In the genomic region with DNA sequence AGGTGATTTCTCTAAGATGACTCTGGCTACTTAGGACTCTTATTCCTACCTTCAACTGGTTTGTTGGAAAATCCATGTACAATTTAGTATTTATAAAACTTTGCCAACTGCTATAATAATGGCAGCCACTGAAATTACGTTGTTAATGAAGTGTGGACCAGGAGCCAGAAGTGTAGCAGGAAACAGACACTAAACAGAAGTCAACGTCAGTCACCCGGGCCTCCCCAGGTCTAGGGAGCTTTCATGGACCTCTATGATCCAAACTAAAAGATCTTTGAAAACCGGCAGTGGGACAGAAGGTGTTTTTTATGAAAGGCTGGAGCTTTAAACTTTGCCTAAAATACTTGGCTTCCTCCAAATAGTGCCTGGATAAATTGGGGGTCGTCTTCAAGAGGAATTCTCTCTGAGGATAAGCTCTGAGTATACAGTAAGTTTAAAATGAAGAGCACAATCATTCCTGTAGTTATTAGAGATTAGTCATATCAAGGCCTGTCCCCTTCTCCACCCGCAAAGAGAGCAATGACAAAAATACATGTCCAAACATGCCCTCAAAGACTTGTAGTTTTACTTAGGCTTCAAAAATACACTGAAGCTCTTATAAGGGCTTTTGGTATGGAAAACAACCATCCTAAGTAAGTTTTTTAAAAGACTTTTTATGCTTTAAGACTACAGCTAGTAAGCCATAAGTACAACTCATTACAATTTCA, we compare ENCODE assay signal across 8 cellular contexts. TPM values are rescaled to one million over a fixed set of nuclear protein-coding genes. Genes with fewer than 3 reads are reported as not detected.
DNase-seq lines count a peak whose midpoint lies in the region; ATAC-seq, FAIRE-seq and TF ChIP-seq lines count a peak whose summit lies in the region.

No MANE protein-coding gene starts in this region.

- BruUV-seq in HepG2 (replicated peaks; lab: Mats Ljungman, UMichigan): no TSS peak

- H3K4me1 ChIP-seq in HepG2 (ENCODE audit: insufficient read depth, low read length) (peaks cover 40% of the 10 kb centered on the region), right lobe of liver (peaks cover 0 to 40% (median 15%) of the 10 kb centered on the region in 4 donors), prostate gland (replicated peaks) (no peaks in the 10 kb centered on the region)

- in situ Hi-C loops in HepG2 (cut with HindIII; ENCODE audit: extremely low pct_ligation_motif_present, low pct_unique_long_range_greater_than_20kb): no loop called here

- intact Hi-C loops in HepG2 (cut with micrococcal nuclease; ENCODE audit: unreplicated experiment) (loop anchor here (5.0 kb wide), 1 partner anchor 62 kb away; no protein-coding TSS in a partner anchor), right lobe of liver (cut with DNase I) (no loop called here), prostate gland (cut with DNase I) (no loop called here)

- ATAC-seq in HepG2 (no peak), right lobe of liver (no peak), GM21737 (IDR thresholded peaks at IDR 0.05; ENCODE audit: unreplicated experiment) (no peak)

- H3K4me3 ChIP-seq in HepG2 (replicated peaks in 1 of 3; ENCODE audit: insufficient read depth in 1 of 3, low read depth in 2 of 3, low read length in 3 of 3): no peak overlapping the region
- no peak overlapping the region for H3K4me3 ChIP-seq in right lobe of liver
- H3K4me3 ChIP-seq in fibroblast of villous mesenchyme (ENCODE audit: low read depth, low read length): no peak overlapping the region
- H3K4me3 ChIP-seq in prostate gland: no peak overlapping the region

- no peak for TF ChIP-seq RAD21 in HepG2 (CRISPR knock-in tag; IDR thresholded peaks at IDR 0.05)

- WGBS in HepG2 (ENCODE audit: low lambda C conversion rate): 95% methylated on average over 6 of the region's 6 CpGs
- WGBS in right lobe of liver (ENCODE audit: insufficient coverage, low coverage, low lambda C conversion rate, missing lambda C conversion rate): 78% methylated on average over 6 of the region's 6 CpGs
- 52% methylated on average over 6 of the region's 6 CpGs for WGBS in prostate gland

- H3K9me3 ChIP-seq in HepG2 (ENCODE audit: low read length): no peaks in the 10 kb centered on the region
- no peaks in the 10 kb centered on the region for H3K9me3 ChIP-seq in right lobe of liver
- no peaks in the 10 kb centered on the region for H3K9me3 ChIP-seq in prostate gland

- DNase-seq in HepG2 (ENCODE audit: low spot score) (no peak), right lobe of liver (no peak), NCI-H82 (lab: John Stamatoyannopoulos, UW) (peak; percentile 65), fibroblast of villous mesenchyme (ENCODE audit: low read depth) (peak; percentile 56), prostate gland (ENCODE audit: low spot score) (no peak), T-helper 9 cell (no peak)
- DNase-seq in activated CD8-positive, alpha-beta memory T cell treated with anti-CD3 and anti-CD28 coated beads for 24 hours: no peak

- POLR2A ChIA-PET in HepG2 (lab: Yijun Ruan, JAX): interaction anchor here (1.0 to 2.3 kb wide), 5 partner anchors 10 to 34 kb away, joined by 3 to 13 read pairs (median 4); a partner anchor contains a TSS

- H2AFZ ChIP-seq in HepG2 (ENCODE audit: low read length): no peak overlapping the region

- H4K20me1 ChIP-seq in HepG2 (ENCODE audit: insufficient read depth, low read length): peaks cover 13% of the 10 kb centered on the region; the same call in 1 of the 2 replicates

- H3K27ac ChIP-seq in HepG2 (ENCODE audit: extremely low read length, insufficient read depth, low read length) (peak overlapping the region; percentile 33), right lobe of liver (no peak overlapping the region), prostate gland (peak overlapping the region in 1 of 2 donors; percentile 33)

- TF ChIP-seq POLR2A in HepG2 (IDR thresholded peaks at IDR 0.05; ENCODE audit: insufficient read depth in 1 of 2, low read depth in 2 of 2, low read length in 2 of 2): no peak
- TF ChIP-seq POLR2A in right lobe of liver (IDR thresholded peaks at IDR 0.05): no peak
- TF ChIP-seq POLR2A in prostate gland (IDR thresholded peaks at IDR 0.05): no peak

- CTCF ChIA-PET in HepG2 (lab: Yijun Ruan, JAX; ENCODE audit: low intra/inter-chr PET ratio, low total read pairs): no interaction called here

- H3K9ac ChIP-seq in HepG2 (ENCODE audit: insufficient read depth, low read depth, low read length): no peak overlapping the region

- no peak for FAIRE-seq in HepG2 (lab: Jason Lieb, UNC)

- H3K27me3 ChIP-seq in HepG2 (ENCODE audit: control insufficient read depth in 1 of 2, insufficient read depth in 2 of 2, low read length in 2 of 2) (no peaks in the 10 kb centered on the region), right lobe of liver (no peaks in the 10 kb centered on the region), prostate gland (replicated peaks; ENCODE audit: insufficient read depth) (no peaks in the 10 kb centered on the region)

- no peak for TF ChIP-seq CTCF in HepG2 (CRISPR knock-in tag; IDR thresholded peaks at IDR 0.05)
- no peak for TF ChIP-seq CTCF in right lobe of liver (IDR thresholded peaks at IDR 0.05)
- no peak for TF ChIP-seq CTCF in fibroblast of villous mesenchyme (IDR thresholded peaks at IDR 0.05; ENCODE audit: insufficient read depth, low read depth, low read length)
- no peak for TF ChIP-seq CTCF in prostate gland (IDR thresholded peaks at IDR 0.05)

- TF ChIP-seq EP300 in HepG2 (IDR thresholded peaks at IDR 0.05; ENCODE audit: low read depth in 2 of 2, low read length in 2 of 2): no peak
- TF ChIP-seq EP300 in HepG2 (CRISPR knock-in tag; IDR thresholded peaks at IDR 0.05; ENCODE audit: borderline replicate concordance): no peak

- H3K79me2 ChIP-seq in HepG2 (ENCODE audit: insufficient read depth, low read length): peaks cover 67% of the 10 kb centered on the region

- H3K4me2 ChIP-seq in HepG2 (ENCODE audit: low read depth, low read length): no peak overlapping the region

- H3K36me3 ChIP-seq in HepG2 (replicated peaks in 1 of 2; ENCODE audit: control insufficient read depth in 1 of 2, insufficient read depth in 2 of 2, low read length in 2 of 2) (peaks cover 19 to 32% of the 10 kb centered on the region in 2 experiments), right lobe of liver (peaks cover 0 to 15% (median 8%) of the 10 kb centered on the region in 4 donors), prostate gland (no peaks in the 10 kb centered on the region)

RNA-seq across cellular contexts. Expression of a gene that starts 34.6 kb away (rescaled TPM):
- total RNA-seq in HepG2 (2016; rRNA removed; fragmentation: Illumina TruSeq; extraction: Trizol): 19.3 and 26.1 TPM in 2 replicates
- 5.0 and 5.9 TPM in 2 replicates for total RNA-seq in HepG2 (2016; cell fraction: cytosol; rRNA removed; fragmentation: Illumina TruSeq; extraction: Trizol; ENCODE audit: low read depth)
- 19.9 and 24.5 TPM in 2 replicates for total RNA-seq in HepG2 (2016; cell fraction: insoluble cytoplasmic fraction; rRNA removed; fragmentation: Illumina TruSeq; extraction: Trizol)
- total RNA-seq in HepG2 (2016; cell fraction: membrane; rRNA removed; fragmentation: Illumina TruSeq; extraction: Trizol): 16.0 and 17.0 TPM in 2 replicates
- total RNA-seq in HepG2 (2016; cell fraction: nucleus; rRNA removed; fragmentation: Illumina TruSeq; extraction: Trizol): 14.7 and 15.1 TPM in 2 replicates
- 5.0 and 6.3 TPM in 2 replicates for polyA plus RNA-seq in HepG2 (2011; rRNA removed)
- 3.9 and 4.7 TPM in 2 replicates for polyA plus RNA-seq in HepG2 (2011; cell fraction: cytosol; rRNA removed)
- polyA plus RNA-seq in HepG2 (2011; cell fraction: nucleus; rRNA removed): 12.3 and 12.9 TPM in 2 replicates
- 5.8 and 5.9 TPM in 2 replicates for polyA plus RNA-seq in HepG2 (2012)
- polyA plus RNA-seq in HepG2 (2016; cell fraction: cytosol; fragmentation: Illumina TruSeq; extraction: Trizol; ENCODE audit: low read depth): 0.90 and 1.3 TPM in 2 replicates
- 10.0 and 11.9 TPM in 2 replicates for polyA plus RNA-seq in HepG2 (2016; cell fraction: insoluble cytoplasmic fraction; fragmentation: Illumina TruSeq; extraction: Trizol; ENCODE audit: low read depth)
- 4.5 and 5.0 TPM in 2 replicates for polyA plus RNA-seq in HepG2 (2016; cell fraction: membrane; fragmentation: Illumina TruSeq; extraction: Trizol; ENCODE audit: low read depth)
- polyA plus RNA-seq in HepG2 (2016; cell fraction: nucleus; fragmentation: Illumina TruSeq; extraction: Trizol; ENCODE audit: insufficient read depth, low read depth): 19.3 and 20.7 TPM in 2 replicates
- polyA minus RNA-seq in HepG2 (2011; rRNA and poly(A)+ RNA removed; ENCODE audit: low replicate concordance): 4.9 and 13.7 TPM in 2 replicates
- 9.6 and 11.5 TPM in 2 replicates for polyA minus RNA-seq in HepG2 (2011; cell fraction: cytosol; rRNA and poly(A)+ RNA removed)
- 39.1 and 40.5 TPM in 2 replicates for polyA minus RNA-seq in HepG2 (2011; cell fraction: nucleus; rRNA and poly(A)+ RNA removed)
- 10 to 100 TPM; 10.3 to 15.1 (median 13.8) TPM for total RNA-seq in right lobe of liver
- 24.5 and 52.2 TPM in 2 replicates for total RNA-seq in fibroblast of villous mesenchyme
- total RNA-seq in prostate gland: 10 to 100 TPM in 1 of 2 donors, 1 to 10 TPM in 1; 7.2 to 16.5 TPM

RNA-seq across cellular contexts. Expression of a gene that starts 35.0 kb away (rescaled TPM):
- total RNA-seq in HepG2 (2016; rRNA removed; fragmentation: Illumina TruSeq; extraction: Trizol) (82.6 and 106 TPM in 2 replicates), right lobe of liver (100 to 1,000 TPM in 1 of 6 experiments, 10 to 100 TPM in 5; 32.4 to 102 (median 37.9) TPM), fibroblast of villous mesenchyme (28.0 and 59.2 TPM in 2 replicates), prostate gland (10 to 100 TPM; 26.1 to 64.5 TPM)
- 95.5 and 110 TPM in 2 replicates for total RNA-seq in HepG2 (2016; cell fraction: cytosol; rRNA removed; fragmentation: Illumina TruSeq; extraction: Trizol; ENCODE audit: low read depth)
- total RNA-seq in HepG2 (2016; cell fraction: insoluble cytoplasmic fraction; rRNA removed; fragmentation: Illumina TruSeq; extraction: Trizol): 87.8 and 105 TPM in 2 replicates
- 174 and 185 TPM in 2 replicates for total RNA-seq in HepG2 (2016; cell fraction: membrane; rRNA removed; fragmentation: Illumina TruSeq; extraction: Trizol)
- 39.6 and 43.2 TPM in 2 replicates for total RNA-seq in HepG2 (2016; cell fraction: nucleus; rRNA removed; fragmentation: Illumina TruSeq; extraction: Trizol)
- 46.1 and 59.2 TPM in 2 replicates for polyA plus RNA-seq in HepG2 (2011; rRNA removed)
- polyA plus RNA-seq in HepG2 (2011; cell fraction: cytosol; rRNA removed): 37.9 and 54.1 TPM in 2 replicates
- polyA plus RNA-seq in HepG2 (2011; cell fraction: nucleus; rRNA removed): 18.8 and 19.1 TPM in 2 replicates
- polyA plus RNA-seq in HepG2 (2012): 51.6 and 58.6 TPM in 2 replicates
- polyA plus RNA-seq in HepG2 (2016; cell fraction: cytosol; fragmentation: Illumina TruSeq; extraction: Trizol; ENCODE audit: low read depth): 162 and 195 TPM in 2 replicates
- polyA plus RNA-seq in HepG2 (2016; cell fraction: insoluble cytoplasmic fraction; fragmentation: Illumina TruSeq; extraction: Trizol; ENCODE audit: low read depth): 151 and 158 TPM in 2 replicates
- polyA plus RNA-seq in HepG2 (2016; cell fraction: membrane; fragmentation: Illumina TruSeq; extraction: Trizol; ENCODE audit: low read depth): 245 TPM in 2 replicates
- polyA plus RNA-seq in HepG2 (2016; cell fraction: nucleus; fragmentation: Illumina TruSeq; extraction: Trizol; ENCODE audit: insufficient read depth, low read depth): 81.9 and 88.0 TPM in 2 replicates
- polyA minus RNA-seq in HepG2 (2011; rRNA and poly(A)+ RNA removed; ENCODE audit: low replicate concordance): 6.1 and 16.0 TPM in 2 replicates
- polyA minus RNA-seq in HepG2 (2011; cell fraction: cytosol; rRNA and poly(A)+ RNA removed): 23.7 and 24.1 TPM in 2 replicates
- 16.4 and 21.4 TPM in 2 replicates for polyA minus RNA-seq in HepG2 (2011; cell fraction: nucleus; rRNA and poly(A)+ RNA removed)

RNA-seq across cellular contexts. Expression of a gene that starts 59.2 kb away (rescaled TPM):
- 13.1 and 14.4 TPM in 2 replicates for total RNA-seq in HepG2 (2016; rRNA removed; fragmentation: Illumina TruSeq; extraction: Trizol)
- total RNA-seq in HepG2 (2016; cell fraction: cytosol; rRNA removed; fragmentation: Illumina TruSeq; extraction: Trizol; ENCODE audit: low read depth): 13.8 and 15.9 TPM in 2 replicates
- 12.0 and 13.3 TPM in 2 replicates for total RNA-seq in HepG2 (2016; cell fraction: insoluble cytoplasmic fraction; rRNA removed; fragmentation: Illumina TruSeq; extraction: Trizol)
- total RNA-seq in HepG2 (2016; cell fraction: membrane; rRNA removed; fragmentation: Illumina TruSeq; extraction: Trizol): 10.3 and 11.4 TPM in 2 replicates
- total RNA-seq in HepG2 (2016; cell fraction: nucleus; rRNA removed; fragmentation: Illumina TruSeq; extraction: Trizol): 18.6 and 20.9 TPM in 2 replicates
- polyA plus RNA-seq in HepG2 (2011; rRNA removed): 5.5 and 5.9 TPM in 2 replicates
- 2.1 and 2.7 TPM in 2 replicates for polyA plus RNA-seq in HepG2 (2011; cell fraction: cytosol; rRNA removed)
- polyA plus RNA-seq in HepG2 (2011; cell fraction: nucleus; rRNA removed): 9.1 and 9.5 TPM in 2 replicates
- 3.5 and 6.7 TPM in 2 replicates for polyA plus RNA-seq in HepG2 (2012)
- 2.0 and 2.6 TPM in 2 replicates for polyA plus RNA-seq in HepG2 (2016; cell fraction: cytosol; fragmentation: Illumina TruSeq; extraction: Trizol; ENCODE audit: low read depth)
- polyA plus RNA-seq in HepG2 (2016; cell fraction: insoluble cytoplasmic fraction; fragmentation: Illumina TruSeq; extraction: Trizol; ENCODE audit: low read depth): 10.4 and 10.8 TPM in 2 replicates
- 3.7 and 4.7 TPM in 2 replicates for polyA plus RNA-seq in HepG2 (2016; cell fraction: membrane; fragmentation: Illumina TruSeq; extraction: Trizol; ENCODE audit: low read depth)
- polyA plus RNA-seq in HepG2 (2016; cell fraction: nucleus; fragmentation: Illumina TruSeq; extraction: Trizol; ENCODE audit: insufficient read depth, low read depth): 17.5 and 20.3 TPM in 2 replicates
- 6.7 and 10.1 TPM in 2 replicates for polyA minus RNA-seq in HepG2 (2011; rRNA and poly(A)+ RNA removed; ENCODE audit: low replicate concordance)
- 3.8 and 5.8 TPM in 2 replicates for polyA minus RNA-seq in HepG2 (2011; cell fraction: cytosol; rRNA and poly(A)+ RNA removed)
- polyA minus RNA-seq in HepG2 (2011; cell fraction: nucleus; rRNA and poly(A)+ RNA removed): 26.3 and 29.6 TPM in 2 replicates
- 1 to 10 TPM; 1.1 to 2.9 (median 2.4) TPM for total RNA-seq in right lobe of liver
- total RNA-seq in fibroblast of villous mesenchyme: 6.9 and 8.1 TPM in 2 replicates
- 10 to 100 TPM; 12.1 to 67.1 TPM for total RNA-seq in prostate gland

RNA-seq across cellular contexts. Expression of a gene that starts 59.3 kb away (rescaled TPM):
- total RNA-seq in HepG2 (2016; rRNA removed; fragmentation: Illumina TruSeq; extraction: Trizol) (41.3 and 53.1 TPM in 2 replicates), right lobe of liver (10 to 100 TPM in 5 of 6 experiments, 1 to 10 TPM in 1; 9.8 to 15.9 (median 14.8) TPM), fibroblast of villous mesenchyme (21.6 and 26.3 TPM in 2 replicates), prostate gland (10 to 100 TPM; 31.6 to 35.2 TPM)
- 19.3 and 19.4 TPM in 2 replicates for total RNA-seq in HepG2 (2016; cell fraction: cytosol; rRNA removed; fragmentation: Illumina TruSeq; extraction: Trizol; ENCODE audit: low read depth)
- 40.2 and 47.3 TPM in 2 replicates for total RNA-seq in HepG2 (2016; cell fraction: insoluble cytoplasmic fraction; rRNA removed; fragmentation: Illumina TruSeq; extraction: Trizol)
- total RNA-seq in HepG2 (2016; cell fraction: membrane; rRNA removed; fragmentation: Illumina TruSeq; extraction: Trizol): 41.1 and 44.1 TPM in 2 replicates
- total RNA-seq in HepG2 (2016; cell fraction: nucleus; rRNA removed; fragmentation: Illumina TruSeq; extraction: Trizol): 48.1 and 48.5 TPM in 2 replicates
- polyA plus RNA-seq in HepG2 (2011; rRNA removed): 16.3 and 17.4 TPM in 2 replicates
- polyA plus RNA-seq in HepG2 (2011; cell fraction: cytosol; rRNA removed): 7.2 and 9.4 TPM in 2 replicates
- polyA plus RNA-seq in HepG2 (2011; cell fraction: nucleus; rRNA removed): 24.8 and 33.6 TPM in 2 replicates
- 11.3 and 21.2 TPM in 2 replicates for polyA plus RNA-seq in HepG2 (2012)
- polyA plus RNA-seq in HepG2 (2016; cell fraction: cytosol; fragmentation: Illumina TruSeq; extraction: Trizol; ENCODE audit: low read depth): 3.9 and 6.1 TPM in 2 replicates
- polyA plus RNA-seq in HepG2 (2016; cell fraction: insoluble cytoplasmic fraction; fragmentation: Illumina TruSeq; extraction: Trizol; ENCODE audit: low read depth): 40.1 and 44.5 TPM in 2 replicates
- polyA plus RNA-seq in HepG2 (2016; cell fraction: membrane; fragmentation: Illumina TruSeq; extraction: Trizol; ENCODE audit: low read depth): 16.7 and 17.7 TPM in 2 replicates
- polyA plus RNA-seq in HepG2 (2016; cell fraction: nucleus; fragmentation: Illumina TruSeq; extraction: Trizol; ENCODE audit: insufficient read depth, low read depth): 46.2 and 48.0 TPM in 2 replicates
- 10.5 and 15.9 TPM in 2 replicates for polyA minus RNA-seq in HepG2 (2011; rRNA and poly(A)+ RNA removed; ENCODE audit: low replicate concordance)
- 8.3 and 13.4 TPM in 2 replicates for polyA minus RNA-seq in HepG2 (2011; cell fraction: cytosol; rRNA and poly(A)+ RNA removed)
- 45.3 and 46.2 TPM in 2 replicates for polyA minus RNA-seq in HepG2 (2011; cell fraction: nucleus; rRNA and poly(A)+ RNA removed)

Comparison
In these comparisons a context has a peak if more than half of its experiments do, and no peak if none do; other contexts are left out.
1. DNase-seq: peak in NCI-H82 (single experiment) and fibroblast of villous mesenchyme (single experiment); none in HepG2 (single experiment), right lobe of liver (0 of 3), prostate gland (single experiment), activated CD8-positive, alpha-beta memory T cell treated with anti-CD3 and anti-CD28 coated beads for 24 hours (single experiment) and T-helper 9 cell (single experiment).